Comparison of ENCODE assay signal across 1 cellular context in genomic region chr15:78872972-78873795, GRCh38.
A peak's percentile ranks its signal among the peaks of the same experiment; 100 is the strongest.
TF ChIP-seq lines count a peak whose summit lies in the region.

No MANE protein-coding gene starts in this region.

TF ChIP-seq in K562, 482 proteins besides CTCF, POLR2A, EP300 and RAD21 (continued from another document and continues in another):
- TF ChIP-seq FOXO4 (CRISPR knock-in tag; IDR thresholded peaks at IDR 0.05) (no peak), SAFB (IDR thresholded peaks at IDR 0.05; ENCODE audit: borderline replicate concordance, low read depth, low read length) (no peak), WHSC1 (IDR thresholded peaks at IDR 0.05; ENCODE audit: low read length) (no peak), KLF1 (tag; IDR thresholded peaks at IDR 0.05) (0 out of 2 replicates have a peak, but pooled peaks have one; percentile 27), NONO (IDR thresholded peaks at IDR 0.05; ENCODE audit: low read depth in 2 of 2, low read length in 1 of 2) (no peak), CREB5 (CRISPR knock-in tag; IDR thresholded peaks at IDR 0.05) (peak; percentile 18; the same call in 1 of the 2 replicates), THRB (CRISPR knock-in tag; conservative IDR thresholded peaks at IDR 0.05) (0 out of 2 replicates have a peak, but pooled peaks have one; percentile 21), NCOA1 (IDR thresholded peaks at IDR 0.05; ENCODE audit: low read depth) (no peak; the same call in 1 of the 2 replicates), PRDM10 (IDR thresholded peaks at IDR 0.05; ENCODE audit: partially characterized antibody) (peak; percentile 8), ZNF707 (CRISPR knock-in tag; conservative IDR thresholded peaks at IDR 0.05) (no peak), KLF13 (tag; IDR thresholded peaks at IDR 0.05; ENCODE audit: borderline replicate concordance, low read depth) (no peak), SREBF2 (CRISPR knock-in tag; IDR thresholded peaks at IDR 0.05) (no peak), RBM22 (IDR thresholded peaks at IDR 0.05; ENCODE audit: low read depth, low read length, poor library complexity, severe bottlenecking) (peak; percentile 81), PREB (CRISPR knock-in tag; IDR thresholded peaks at IDR 0.05) (no peak), ESRRA (IDR thresholded peaks at IDR 0.05; ENCODE audit: borderline replicate concordance, low read depth) (peak; percentile 36; the same call in 1 of the 2 replicates), NR4A1 (CRISPR knock-in tag; IDR thresholded peaks at IDR 0.05) (no peak), NR4A1 (tag; IDR thresholded peaks at IDR 0.05) (no peak), PATZ1 (CRISPR knock-in tag; IDR thresholded peaks at IDR 0.05; ENCODE audit: borderline replicate concordance) (no peak; the same call in 1 of the 2 replicates), HNRNPLL (IDR thresholded peaks at IDR 0.05; ENCODE audit: low read depth, low read length, poor library complexity, severe bottlenecking) (no peak), NCOR1 (IDR thresholded peaks at IDR 0.05) (0 out of 2 replicates have a peak, but pooled peaks have one; percentile 1), BRD4 (IDR thresholded peaks at IDR 0.05) (peak; percentile 97), ZNF79 (CRISPR knock-in tag; IDR thresholded peaks at IDR 0.05; ENCODE audit: low read depth) (no peak), ZNF384 (IDR thresholded peaks at IDR 0.05; ENCODE audit: low read depth, low read length) (peak; percentile 97), BRCA1 (IDR thresholded peaks at IDR 0.05) (no peak), BRCA1 (CRISPR knock-in tag; IDR thresholded peaks at IDR 0.05) (no peak), GATA2 (CRISPR knock-in tag; IDR thresholded peaks at IDR 0.05) (no peak), MYNN (IDR thresholded peaks at IDR 0.05) (0 out of 2 replicates have a peak, but pooled peaks have one; percentile 53), MYNN (CRISPR knock-in tag; IDR thresholded peaks at IDR 0.05) (no peak), SP2 (IDR thresholded peaks at IDR 0.05; ENCODE audit: extremely low read depth, low read depth, low read length, poor library complexity, severe bottlenecking) (no peak), ZNF239 (CRISPR knock-in tag; IDR thresholded peaks at IDR 0.05) (no peak), PYGO2 (tag; IDR thresholded peaks at IDR 0.05) (no peak), POLR2AphosphoS5 (IDR thresholded peaks at IDR 0.05; ENCODE audit: control insufficient read depth, insufficient read depth, low read depth, low read length) (peak; percentile 55), RBFOX2 (IDR thresholded peaks at IDR 0.05; ENCODE audit: low read depth, low read length) (peak; percentile 96), BRD9 (IDR thresholded peaks at IDR 0.05; ENCODE audit: low read depth, partially characterized antibody) (peak; percentile 80), ZNF324 (CRISPR knock-in tag; IDR thresholded peaks at IDR 0.05) (no peak), RBBP5 (IDR thresholded peaks at IDR 0.05; ENCODE audit: borderline replicate concordance, insufficient read depth, low read length, poor library complexity, severe bottlenecking) (peak; percentile 79), ADNP (tag; IDR thresholded peaks at IDR 0.05) (no peak), ZNF143 (CRISPR knock-in tag; IDR thresholded peaks at IDR 0.05) (no peak), ZNF561 (CRISPR knock-in tag; conservative IDR thresholded peaks at IDR 0.05) (no peak), ZNF77 (CRISPR knock-in tag; IDR thresholded peaks at IDR 0.05) (no peak), ZNF282 (CRISPR knock-in tag; IDR thresholded peaks at IDR 0.05) (no peak), ATF7 (IDR thresholded peaks at IDR 0.05) (peak; percentile 28; the same call in 1 of the 2 replicates), ZNF644 (tag; IDR thresholded peaks at IDR 0.05; ENCODE audit: low read depth) (peak; percentile 77), SRSF1 (IDR thresholded peaks at IDR 0.05; ENCODE audit: low read depth, low read length) (peak; percentile 84; the same call in 1 of the 2 replicates)
- TF ChIP-seq, protein P1, sequence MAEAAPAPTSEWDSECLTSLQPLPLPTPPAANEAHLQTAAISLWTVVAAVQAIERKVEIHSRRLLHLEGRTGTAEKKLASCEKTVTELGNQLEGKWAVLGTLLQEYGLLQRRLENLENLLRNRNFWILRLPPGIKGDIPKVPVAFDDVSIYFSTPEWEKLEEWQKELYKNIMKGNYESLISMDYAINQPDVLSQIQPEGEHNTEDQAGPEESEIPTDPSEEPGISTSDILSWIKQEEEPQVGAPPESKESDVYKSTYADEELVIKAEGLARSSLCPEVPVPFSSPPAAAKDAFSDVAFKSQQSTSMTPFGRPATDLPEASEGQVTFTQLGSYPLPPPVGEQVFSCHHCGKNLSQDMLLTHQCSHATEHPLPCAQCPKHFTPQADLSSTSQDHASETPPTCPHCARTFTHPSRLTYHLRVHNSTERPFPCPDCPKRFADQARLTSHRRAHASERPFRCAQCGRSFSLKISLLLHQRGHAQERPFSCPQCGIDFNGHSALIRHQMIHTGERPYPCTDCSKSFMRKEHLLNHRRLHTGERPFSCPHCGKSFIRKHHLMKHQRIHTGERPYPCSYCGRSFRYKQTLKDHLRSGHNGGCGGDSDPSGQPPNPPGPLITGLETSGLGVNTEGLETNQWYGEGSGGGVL (CRISPR knock-in tag; IDR thresholded peaks at IDR 0.05), result no peak
- TF ChIP-seq, protein P2, sequence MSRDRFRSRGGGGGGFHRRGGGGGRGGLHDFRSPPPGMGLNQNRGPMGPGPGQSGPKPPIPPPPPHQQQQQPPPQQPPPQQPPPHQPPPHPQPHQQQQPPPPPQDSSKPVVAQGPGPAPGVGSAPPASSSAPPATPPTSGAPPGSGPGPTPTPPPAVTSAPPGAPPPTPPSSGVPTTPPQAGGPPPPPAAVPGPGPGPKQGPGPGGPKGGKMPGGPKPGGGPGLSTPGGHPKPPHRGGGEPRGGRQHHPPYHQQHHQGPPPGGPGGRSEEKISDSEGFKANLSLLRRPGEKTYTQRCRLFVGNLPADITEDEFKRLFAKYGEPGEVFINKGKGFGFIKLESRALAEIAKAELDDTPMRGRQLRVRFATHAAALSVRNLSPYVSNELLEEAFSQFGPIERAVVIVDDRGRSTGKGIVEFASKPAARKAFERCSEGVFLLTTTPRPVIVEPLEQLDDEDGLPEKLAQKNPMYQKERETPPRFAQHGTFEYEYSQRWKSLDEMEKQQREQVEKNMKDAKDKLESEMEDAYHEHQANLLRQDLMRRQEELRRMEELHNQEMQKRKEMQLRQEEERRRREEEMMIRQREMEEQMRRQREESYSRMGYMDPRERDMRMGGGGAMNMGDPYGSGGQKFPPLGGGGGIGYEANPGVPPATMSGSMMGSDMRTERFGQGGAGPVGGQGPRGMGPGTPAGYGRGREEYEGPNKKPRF (IDR thresholded peaks at IDR 0.05; ENCODE audit: low read depth, low read length), result no peak
- TF ChIP-seq, protein P3, sequence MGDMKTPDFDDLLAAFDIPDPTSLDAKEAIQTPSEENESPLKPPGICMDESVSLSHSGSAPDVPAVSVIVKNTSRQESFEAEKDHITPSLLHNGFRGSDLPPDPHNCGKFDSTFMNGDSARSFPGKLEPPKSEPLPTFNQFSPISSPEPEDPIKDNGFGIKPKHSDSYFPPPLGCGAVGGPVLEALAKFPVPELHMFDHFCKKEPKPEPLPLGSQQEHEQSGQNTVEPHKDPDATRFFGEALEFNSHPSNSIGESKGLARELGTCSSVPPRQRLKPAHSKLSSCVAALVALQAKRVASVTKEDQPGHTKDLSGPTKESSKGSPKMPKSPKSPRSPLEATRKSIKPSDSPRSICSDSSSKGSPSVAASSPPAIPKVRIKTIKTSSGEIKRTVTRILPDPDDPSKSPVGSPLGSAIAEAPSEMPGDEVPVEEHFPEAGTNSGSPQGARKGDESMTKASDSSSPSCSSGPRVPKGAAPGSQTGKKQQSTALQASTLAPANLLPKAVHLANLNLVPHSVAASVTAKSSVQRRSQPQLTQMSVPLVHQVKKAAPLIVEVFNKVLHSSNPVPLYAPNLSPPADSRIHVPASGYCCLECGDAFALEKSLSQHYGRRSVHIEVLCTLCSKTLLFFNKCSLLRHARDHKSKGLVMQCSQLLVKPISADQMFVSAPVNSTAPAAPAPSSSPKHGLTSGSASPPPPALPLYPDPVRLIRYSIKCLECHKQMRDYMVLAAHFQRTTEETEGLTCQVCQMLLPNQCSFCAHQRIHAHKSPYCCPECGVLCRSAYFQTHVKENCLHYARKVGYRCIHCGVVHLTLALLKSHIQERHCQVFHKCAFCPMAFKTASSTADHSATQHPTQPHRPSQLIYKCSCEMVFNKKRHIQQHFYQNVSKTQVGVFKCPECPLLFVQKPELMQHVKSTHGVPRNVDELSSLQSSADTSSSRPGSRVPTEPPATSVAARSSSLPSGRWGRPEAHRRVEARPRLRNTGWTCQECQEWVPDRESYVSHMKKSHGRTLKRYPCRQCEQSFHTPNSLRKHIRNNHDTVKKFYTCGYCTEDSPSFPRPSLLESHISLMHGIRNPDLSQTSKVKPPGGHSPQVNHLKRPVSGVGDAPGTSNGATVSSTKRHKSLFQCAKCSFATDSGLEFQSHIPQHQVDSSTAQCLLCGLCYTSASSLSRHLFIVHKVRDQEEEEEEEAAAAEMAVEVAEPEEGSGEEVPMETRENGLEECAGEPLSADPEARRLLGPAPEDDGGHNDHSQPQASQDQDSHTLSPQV (IDR thresholded peaks at IDR 0.05), result no peak
